In genomic region chr2:25558262-25558661, GRCh38 we compare ENCODE assay signal across 10 cellular contexts.
DNase-seq lines count a peak whose midpoint lies in the region; TF ChIP-seq lines count a peak whose summit lies in the region.
"Had no signal": no experiment of that assay in that cellular context is flagged by ENCODE, and none has a peak within 500 bp of the region (broad histone marks: within the 10 kb centered on the region; RNA-seq: fewer than 3 reads in every experiment).

No MANE protein-coding gene starts in this region.

- H3K36me3 ChIP-seq in BLaER1 treated with 17β-estradiol and CSF1 and Interleukin-3, amounts not matched to agents 10 nM and 100 nM = peaks cover 0 to 5% (median 0%) of the 10 kb centered on the region in 11 experiments; a peak in 1 of 22 replicates

- no peaks in the 10 kb centered on the region for H3K27me3 Mint-ChIP-seq in activated CD4-positive, alpha-beta T cell treated with anti-CD3 and anti-CD28 coated beads, Interleukin-2, amount 10 ng/mL, durations not matched to agents 24 days and 14 days
- H3K27me3 Mint-ChIP-seq: IgD-negative memory B cell had no signal

- H3K4me3 ChIP-seq in BLaER1 treated with 17β-estradiol and CSF1 and Interleukin-3, amounts not matched to agents 10 nM and 100 nM = peak overlapping the region in 3 of 10 experiments; percentile 15 to 25 (median 15); a peak in 3 of 20 replicates
- H3K4me3 ChIP-seq in HL-60 (replicated peaks; ENCODE audit: insufficient read depth, low read length) = no peak overlapping the region
- no peak overlapping the region for H3K4me3 ChIP-seq in lower leg skin (ENCODE audit: low read depth, poor library complexity, severe bottlenecking)

- intact Hi-C loops in activated CD4-positive, alpha-beta T cell treated with anti-CD3 and anti-CD28 coated beads, Interleukin-2, amount 10 ng/mL, durations not matched to agents 24 days and 14 days (cut with micrococcal nuclease) = loop anchor here (1.0 to 5.0 kb wide), 5 partner anchors 28 to 331 kb away; no protein-coding TSS in a partner anchor
- intact Hi-C loops in lower leg skin (cut with DNase I; ENCODE audit: low total_unique reads) = no loop called here

- 61 to 67% methylated on average over 2 of the region's 2 CpGs for WGBS in lower leg skin, 2 donors

- H3K27ac Mint-ChIP-seq in activated CD4-positive, alpha-beta T cell treated with anti-CD3 and anti-CD28 coated beads, Interleukin-2, amount 10 ng/mL, durations not matched to agents 24 days and 14 days = peak overlapping the region; percentile 96
- H3K27ac Mint-ChIP-seq: nephron had no signal

- DNase-seq in GM19238 (ENCODE audit: insufficient read length, low spot score) (peak; percentile 29), HL-60 (ENCODE audit: low read depth in 1 of 2, low spot score in 1 of 2) (peak in 1 of 2 experiments; percentile 69), glomerular visceral epithelial cell (ENCODE audit: extremely low spot score) (peak; percentile 3), lower leg skin (ENCODE audit: low spot score in 2 of 2) (no peak), amygdala (lab: John Stamatoyannopoulos, UW) (no peak)
- peak; percentile 88 for DNase-seq in activated CD4-positive, alpha-beta T cell treated with anti-CD3 and anti-CD28 coated beads, Interleukin-2, amount 10 ng/mL, durations not matched to agents 24 days and 14 days

- no peaks in the 10 kb centered on the region for H3K27me3 ChIP-seq in BLaER1 treated with 17β-estradiol and CSF1 and Interleukin-3, amounts not matched to agents 10 nM and 100 nM
- H3K27me3 ChIP-seq in HL-60 (ENCODE audit: insufficient read depth, poor library complexity, severe bottlenecking) = no peaks in the 10 kb centered on the region

- no peak for TF ChIP-seq CTCF in HL-60 (IDR thresholded peaks at IDR 0.05; ENCODE audit: insufficient read depth, low read length)
- TF ChIP-seq CTCF in lower leg skin (IDR thresholded peaks at IDR 0.05) = no peak

- H3K4me1 Mint-ChIP-seq in activated CD4-positive, alpha-beta T cell treated with anti-CD3 and anti-CD28 coated beads, Interleukin-2, amount 10 ng/mL, durations not matched to agents 24 days and 14 days = peaks cover 60% of the 10 kb centered on the region

- peak overlapping the region; percentile 62 to 94 (median 84); a peak in 21 of 22 replicates for H3K27ac ChIP-seq in BLaER1 treated with 17β-estradiol and CSF1 and Interleukin-3, amounts not matched to agents 10 nM and 100 nM
- H3K27ac ChIP-seq in HL-60 (replicated peaks) = peak overlapping the region; percentile 52
- peak overlapping the region; percentile 33 for H3K27ac ChIP-seq in temporal lobe (ENCODE audit: low read depth, low read length)

- peaks cover 21% of the 10 kb centered on the region for H3K9me3 Mint-ChIP-seq in activated CD4-positive, alpha-beta T cell treated with anti-CD3 and anti-CD28 coated beads, Interleukin-2, amount 10 ng/mL, durations not matched to agents 24 days and 14 days
- H3K9me3 Mint-ChIP-seq: nephron had no signal

- H4K20me1 ChIP-seq in BLaER1 treated with 17β-estradiol and CSF1 and Interleukin-3, amounts not matched to agents 10 nM and 100 nM = no peaks in the 10 kb centered on the region

- no peak for TF ChIP-seq POLR2A in lower leg skin (IDR thresholded peaks at IDR 0.05)

- H3K9ac ChIP-seq in BLaER1 treated with 17β-estradiol and CSF1 and Interleukin-3, amounts not matched to agents 10 nM and 100 nM = peak overlapping the region in 10 of 11 experiments; percentile 56 to 78 (median 70); a peak in 19 of 22 replicates

- H3K4me3 Mint-ChIP-seq in activated CD4-positive, alpha-beta T cell treated with anti-CD3 and anti-CD28 coated beads, Interleukin-2, amount 10 ng/mL, durations not matched to agents 24 days and 14 days = peak overlapping the region; percentile 39
- H3K4me3 Mint-ChIP-seq: nephron had no signal

- H3K9me3 ChIP-seq in BLaER1 treated with 17β-estradiol and CSF1 and Interleukin-3, amounts not matched to agents 10 nM and 100 nM (replicated peaks in 1 of 11) = peaks cover 0 to 22% (median 7%) of the 10 kb centered on the region in 11 experiments; a peak in 7 of 22 replicates

- H3K4me2 ChIP-seq in BLaER1 treated with 17β-estradiol and CSF1 and Interleukin-3, amounts not matched to agents 10 nM and 100 nM = peak overlapping the region; percentile 76 to 94 (median 80)

- H3K4me1 ChIP-seq in BLaER1 treated with 17β-estradiol and CSF1 and Interleukin-3, amounts not matched to agents 10 nM and 100 nM = peaks cover 33 to 68% (median 37%) of the 10 kb centered on the region in 10 experiments

- peaks cover 17% of the 10 kb centered on the region for H3K36me3 Mint-ChIP-seq in activated CD4-positive, alpha-beta T cell treated with anti-CD3 and anti-CD28 coated beads, Interleukin-2, amount 10 ng/mL, durations not matched to agents 24 days and 14 days (ENCODE audit: low read depth)

Comparison
In these comparisons a context has a peak if more than half of its experiments do, and no peak if none do; other contexts are left out.
1. H3K27ac ChIP-seq: peak in every context shown above with its lines; median percentile 84 in BLaER1 treated with 17β-estradiol and CSF1 and Interleukin-3, amounts not matched to agents 10 nM and 100 nM; 52 in HL-60; 33 in temporal lobe.
2. DNase-seq: peak in GM19238 (single experiment), activated CD4-positive, alpha-beta T cell treated with anti-CD3 and anti-CD28 coated beads, Interleukin-2, amount 10 ng/mL, durations not matched to agents 24 days and 14 days (single experiment) and glomerular visceral epithelial cell (single experiment); none in lower leg skin (0 of 2) and amygdala (0 of 56).